Comparison of ENCODE assay signal across 18 cellular contexts in genomic region chr7:72751978-72752377, GRCh38.
DNase-seq lines count a peak whose midpoint lies in the region; ATAC-seq and TF ChIP-seq lines count a peak whose summit lies in the region.
"Had no signal": no experiment of that assay in that cellular context is flagged by ENCODE, and none has a peak within 500 bp of the region (broad histone marks: within the 10 kb centered on the region; RNA-seq: fewer than 3 reads in every experiment).

No MANE protein-coding gene starts in this region.

- H2BK20ac ChIP-seq in IMR-90 (ENCODE audit: low read depth, low read length): no peak overlapping the region

- H4K8ac ChIP-seq in IMR-90 (ENCODE audit: low read depth in 2 of 2, low read length in 2 of 2): no peak overlapping the region

- H4K20me1 ChIP-seq in IMR-90 (ENCODE audit: insufficient read depth, low read length): no peaks in the 10 kb centered on the region

- no peak overlapping the region for H2BK15ac ChIP-seq in IMR-90 (ENCODE audit: low read depth, low read length)

- DNase-seq in BE2C (peak; percentile 8), IMR-90 (no peak), astrocyte of the hippocampus (ENCODE audit: low read depth, low spot score) (peak; percentile 12), lung microvascular endothelial cell (ENCODE audit: low read depth in 2 of 2) (peak; percentile 53 to 71), left lung (no peak), MG63 (no peak), mucosa of gallbladder (ENCODE audit: low spot score) (no peak)
- DNase-seq: activated CD8-positive, alpha-beta memory T cell treated with anti-CD3 and anti-CD28 coated beads for 24 hours; activated naive CD4-positive, alpha-beta T cell treated with anti-CD3 and anti-CD28 coated beads, Interleukin-2, amount 50 U/mL, for 16 hours; CD4-positive, alpha-beta memory T cell; NCI-H1092 treated with DMSO at 0.1 percent for 48 hours; stimulated activated CD4-positive, alpha-beta T cell treated with anti-CD3 and anti-CD28 coated beads, Interleukin-1b, Interleukin-23, amount 100 ng/mL, for 48 hours; stimulated activated naive B cell treated with anti-CD40 and anti-IgM and Interleukin-4, amounts not matched to agents 10 μg/mL and 1 μg/mL and 100 μg/mL, for 72 hours; T-helper 2 cell had no signal

- H3K79me1 ChIP-seq in IMR-90 (ENCODE audit: low read depth in 1 of 2, low read length in 2 of 2): no peaks in the 10 kb centered on the region

- ATAC-seq in IMR-90 (ENCODE audit: low read depth) (no peak), left lung (no peak), HG03139 (IDR thresholded peaks at IDR 0.05; ENCODE audit: unreplicated experiment) (no peak)
- ATAC-seq: left lobe of liver; stimulated activated naive B cell treated with anti-CD40 and anti-IgM and Interleukin-4, amounts not matched to agents 10 μg/mL and 1 μg/mL and 100 μg/mL, for 72 hours had no signal

- intact Hi-C loops in IMR-90 (cut with micrococcal nuclease): no loop called here
- intact Hi-C loops in left lung (cut with DNase I): no loop called here

- H2AFZ ChIP-seq in IMR-90 (replicated peaks; ENCODE audit: low read length, poor library complexity): no peak overlapping the region
- H2AFZ ChIP-seq: parathyroid adenoma had no signal

- H3K56ac ChIP-seq in IMR-90 (ENCODE audit: extremely low read depth, insufficient read depth, low read length): no peak overlapping the region

- H2AK9ac ChIP-seq in IMR-90 (replicated peaks; ENCODE audit: low read depth, low read length, poor library complexity): no peak overlapping the region

- H3K14ac ChIP-seq in IMR-90 (replicated peaks; ENCODE audit: low read depth, low read length): no peak overlapping the region

- peaks cover 3% of the 10 kb centered on the region; the same call in 1 of the 2 replicates for H3K9me1 ChIP-seq in IMR-90 (ENCODE audit: insufficient read depth, low read length)

- no peak overlapping the region for H3K18ac ChIP-seq in IMR-90 (ENCODE audit: low read depth, low read length)

- WGBS in IMR-90 (ENCODE audit: extremely low coverage in 2 of 2, insufficient read length in 1 of 2), 2 experiments: no CpG with 5 or more reads among the region's 2 CpGs

- no peak for TF ChIP-seq POLR2A in IMR-90 (IDR thresholded peaks at IDR 0.05; ENCODE audit: low read depth, low read length)

- no peak overlapping the region for H2BK5ac ChIP-seq in IMR-90 (ENCODE audit: low read depth, low read length, poor library complexity, severe bottlenecking)

- no peak overlapping the region for H3K27ac ChIP-seq in IMR-90 (ENCODE audit: insufficient read depth, low read length)
- H3K27ac ChIP-seq in left lung: no peak overlapping the region
- H3K27ac ChIP-seq: parathyroid adenoma had no signal

- H3K27me3 ChIP-seq in BE2C (no peaks in the 10 kb centered on the region), IMR-90 (ENCODE audit: control insufficient read depth, insufficient read depth, low read length) (no peaks in the 10 kb centered on the region), left lung (no peaks in the 10 kb centered on the region), MG63 (no peaks in the 10 kb centered on the region)

- POLR2A ChIA-PET in IMR-90 (lab: Charles Lee; ENCODE audit: unreplicated experiment): no interaction called here

- H2AK5ac ChIP-seq in IMR-90 (ENCODE audit: low read depth, low read length): no peak overlapping the region

- CTCF ChIA-PET in IMR-90 (lab: Yijun Ruan, JAX): no interaction called here

- in situ Hi-C loops in IMR-90 (cut with MboI; ENCODE audit: low sequenced_read_pairs): no loop called here

- no peak overlapping the region for H3K4me2 ChIP-seq in IMR-90 (ENCODE audit: low read depth, low read length)

- H3K23ac ChIP-seq in IMR-90 (ENCODE audit: low read depth, low read length): no peak overlapping the region

- no peak overlapping the region for H4K5ac ChIP-seq in IMR-90 (ENCODE audit: low read depth, low read length)

- no peak overlapping the region for H4K91ac ChIP-seq in IMR-90 (ENCODE audit: insufficient read depth, low read depth, low read length)

- H2BK120ac ChIP-seq in IMR-90 (ENCODE audit: low read depth, low read length): no peak overlapping the region

- TF ChIP-seq CTCF in BE2C (IDR thresholded peaks at IDR 0.05; ENCODE audit: low read depth, low read length): peak; percentile 32
- 0 out of 2 replicates have a peak, but pooled peaks have one; percentile 10 for TF ChIP-seq CTCF in IMR-90 (conservative IDR thresholded peaks at IDR 0.05; ENCODE audit: low read depth, low read length)
- no peak for TF ChIP-seq CTCF in left lung (IDR thresholded peaks at IDR 0.05)

- H3K36me3 ChIP-seq in BE2C (no peaks in the 10 kb centered on the region), IMR-90 (ENCODE audit: control insufficient read depth, insufficient read depth, low read length) (no peaks in the 10 kb centered on the region), left lung (no peaks in the 10 kb centered on the region), MG63 (no peaks in the 10 kb centered on the region)
- H3K36me3 ChIP-seq: HAP-1 had no signal

- H3K4me3 ChIP-seq in BE2C (ENCODE audit: low read depth, low read length) (no peak overlapping the region), IMR-90 (ENCODE audit: insufficient read depth, low read depth, low read length) (no peak overlapping the region), left lung (no peak overlapping the region), MG63 (no peak overlapping the region)
- H3K4me3 ChIP-seq: HAP-1 had no signal

- no peak overlapping the region for H3K4ac ChIP-seq in IMR-90 (ENCODE audit: low read depth, low read length)

- dilution Hi-C loops in IMR-90 (cut with HindIII; ENCODE audit: low sequenced_read_pairs, unreplicated experiment): no loop called here

- no peak overlapping the region for H3K9ac ChIP-seq in IMR-90 (ENCODE audit: low read depth, low read length)
- H3K9ac ChIP-seq: parathyroid adenoma had no signal

- TF ChIP-seq RAD21 in IMR-90 (IDR thresholded peaks at IDR 0.05; ENCODE audit: low read length): peak; percentile 16; the same call in 1 of the 2 replicates

- H3K4me1 ChIP-seq in BE2C: no peaks in the 10 kb centered on the region
- H3K4me1 ChIP-seq in IMR-90 (ENCODE audit: control insufficient read depth, insufficient read depth, low read length): no peaks in the 10 kb centered on the region
- no peaks in the 10 kb centered on the region for H3K4me1 ChIP-seq in left lung
- H3K4me1 ChIP-seq: parathyroid adenoma had no signal

- no peaks in the 10 kb centered on the region for H3K9me3 ChIP-seq in BE2C
- H3K9me3 ChIP-seq in IMR-90 (ENCODE audit: control insufficient read depth, insufficient read depth, low read length): no peaks in the 10 kb centered on the region
- no peaks in the 10 kb centered on the region for H3K9me3 ChIP-seq in left lung
- no peaks in the 10 kb centered on the region for H3K9me3 ChIP-seq in MG63
- H3K9me3 ChIP-seq: HAP-1 had no signal

- BruUV-seq in IMR-90 (replicated peaks; lab: Mats Ljungman, UMichigan): no TSS peak

TF ChIP-seq in IMR-90, 13 proteins besides CTCF, POLR2A, EP300 and RAD21:
- TF ChIP-seq MAFK (IDR thresholded peaks at IDR 0.05; ENCODE audit: low read depth, low read length) (no peak), CEBPB (IDR thresholded peaks at IDR 0.05; ENCODE audit: low read depth, low read length) (no peak), USF2 (IDR thresholded peaks at IDR 0.05; ENCODE audit: low read depth, low read length) (no peak), MAZ (IDR thresholded peaks at IDR 0.05; ENCODE audit: borderline replicate concordance, low read depth, low read length) (no peak), CHD1 (IDR thresholded peaks at IDR 0.05; ENCODE audit: low read depth, low read length) (no peak), RFX5 (IDR thresholded peaks at IDR 0.05; ENCODE audit: low read depth, low read length) (no peak), FOS (IDR thresholded peaks at IDR 0.05; ENCODE audit: low read depth, low read length) (no peak), SMC3 (IDR thresholded peaks at IDR 0.05; ENCODE audit: low read depth, low read length) (no peak), ELK1 (IDR thresholded peaks at IDR 0.05; ENCODE audit: borderline replicate concordance, low read depth, low read length) (no peak), MXI1 (IDR thresholded peaks at IDR 0.05; ENCODE audit: borderline replicate concordance, low read depth, low read length) (no peak), BHLHE40 (IDR thresholded peaks at IDR 0.05; ENCODE audit: low read depth, low read length) (no peak)

Comparison
In these comparisons a context has a peak if more than half of its experiments do, and no peak if none do; other contexts are left out.
1. DNase-seq: peak in BE2C (single experiment), astrocyte of the hippocampus (single experiment) and lung microvascular endothelial cell (2 of 2); none in IMR-90 (single experiment), left lung (0 of 2), MG63 (single experiment) and mucosa of gallbladder (single experiment).
2. CTCF ChIP-seq: peak in BE2C (single experiment) and IMR-90 (single experiment); none in left lung (0 of 2).